In genomic region chr5:106167766-106168165, GRCh38 we compare ENCODE assay signal across 26 cellular contexts.
"Had no signal": no experiment of that assay in that cellular context is flagged by ENCODE, and none has a peak within 500 bp of the region (broad histone marks: within the 10 kb centered on the region; RNA-seq: fewer than 3 reads in every experiment).

No MANE protein-coding gene starts in this region.

- H3K36me3 Mint-ChIP-seq: memory B cell; naive B cell; natural killer cell treated with Interleukin-12 subunit alpha and Interleukin-12 subunit beta and Interleukin-15 and Interleukin-18, amount 100 ng/mL, for 72 hours; stimulated activated naive B cell treated with anti-CD40 and anti-IgM and Interleukin-4, amounts not matched to agents 10 μg/mL and 1 μg/mL and 100 μg/mL, for 72 hours had no signal

- H3K27ac ChIP-seq: colonic mucosa, esophagus muscularis mucosa, heart right ventricle, neutrophil, pancreas, right lobe of liver, suprapubic skin, vagina had no signal

- H3K27ac Mint-ChIP-seq: dendritic cell treated with granulocyte-macrophage colony-stimulating factor and Interleukin-4, amounts not matched to agents 40 ng/mL and 50 ng/mL, for 4 days; endodermal cell; memory B cell; naive B cell; natural killer cell treated with Interleukin-12 subunit alpha and Interleukin-12 subunit beta and Interleukin-15 and Interleukin-18, amount 100 ng/mL, for 72 hours; stimulated activated naive B cell treated with anti-CD40 and anti-IgM and Interleukin-4, amounts not matched to agents 10 μg/mL and 1 μg/mL and 100 μg/mL, for 72 hours; stimulated activated naive CD8-positive, alpha-beta T cell treated with anti-CD3 and anti-CD28 coated beads, Interleukin-15, Interleukin-2, amounts not matched to agents 100 ng/mL and 50 ng/mL, for 24 hours had no signal

- DNase-seq: colonic mucosa; effector CD8-positive, alpha-beta T cell; endodermal cell; foreskin fibroblast; glutamatergic neuron; heart right ventricle; kidney; naive B cell; pancreas; right lobe of liver; small intestine; stimulated activated CD4-positive, alpha-beta T cell treated with anti-CD3 and anti-CD28 coated beads, Interleukin-15, amount 100 ng/mL, for 24 hours; stimulated activated CD4-positive, alpha-beta T cell treated with anti-CD3 and anti-CD28 coated beads, Interleukin-2, amount 100 ng/mL, for 48 hours; stimulated activated naive B cell treated with anti-CD40 and anti-IgM and Interleukin-4, amounts not matched to agents 10 μg/mL and 1 μg/mL and 100 μg/mL, for 72 hours; trophoblast cell had no signal

- H3K4me1 Mint-ChIP-seq: endodermal cell; memory B cell; naive B cell; neural crest cell; stimulated activated naive B cell treated with anti-CD40 and anti-IgM and Interleukin-4, amounts not matched to agents 10 μg/mL and 1 μg/mL and 100 μg/mL, for 72 hours had no signal

- H3K4me3 Mint-ChIP-seq: dendritic cell treated with granulocyte-macrophage colony-stimulating factor and Interleukin-4, amounts not matched to agents 40 ng/mL and 50 ng/mL, for 4 days; endodermal cell; memory B cell; naive B cell; natural killer cell treated with Interleukin-12 subunit alpha and Interleukin-12 subunit beta and Interleukin-15 and Interleukin-18, amount 100 ng/mL, for 72 hours; neural crest cell; stimulated activated naive B cell treated with anti-CD40 and anti-IgM and Interleukin-4, amounts not matched to agents 10 μg/mL and 1 μg/mL and 100 μg/mL, for 72 hours; stimulated activated naive CD8-positive, alpha-beta T cell treated with anti-CD3 and anti-CD28 coated beads, Interleukin-15, Interleukin-2, amounts not matched to agents 100 ng/mL and 50 ng/mL, for 24 hours had no signal

- H3K27me3 ChIP-seq: colonic mucosa, esophagus muscularis mucosa, heart right ventricle, neutrophil, pancreas, right lobe of liver, suprapubic skin, vagina had no signal

- ATAC-seq: heart right ventricle; left lobe of liver; natural killer cell treated with Interleukin-12 subunit alpha and Interleukin-12 subunit beta and Interleukin-15 and Interleukin-18, amount 100 ng/mL, for 72 hours; pancreas; right lobe of liver; stimulated activated naive B cell treated with anti-CD40 and anti-IgM and Interleukin-4, amounts not matched to agents 10 μg/mL and 1 μg/mL and 100 μg/mL, for 72 hours had no signal

- H3K4me1 ChIP-seq: colonic mucosa, esophagus muscularis mucosa, heart right ventricle, pancreas, right lobe of liver, suprapubic skin, vagina had no signal

- H3K4me3 ChIP-seq: colonic mucosa, esophagus muscularis mucosa, heart right ventricle, lung, pancreas, right lobe of liver, suprapubic skin, vagina had no signal

- H3K27me3 Mint-ChIP-seq: dendritic cell treated with granulocyte-macrophage colony-stimulating factor and Interleukin-4, amounts not matched to agents 40 ng/mL and 50 ng/mL, for 4 days; memory B cell; naive B cell; natural killer cell treated with Interleukin-12 subunit alpha and Interleukin-12 subunit beta and Interleukin-15 and Interleukin-18, amount 100 ng/mL, for 72 hours; stimulated activated naive B cell treated with anti-CD40 and anti-IgM and Interleukin-4, amounts not matched to agents 10 μg/mL and 1 μg/mL and 100 μg/mL, for 72 hours; stimulated activated naive CD8-positive, alpha-beta T cell treated with anti-CD3 and anti-CD28 coated beads, Interleukin-15, Interleukin-2, amounts not matched to agents 100 ng/mL and 50 ng/mL, for 24 hours had no signal

- FAIRE-seq: kidney, pancreas, small intestine had no signal

- H3K36me3 ChIP-seq: colonic mucosa, esophagus muscularis mucosa, heart right ventricle, neutrophil, pancreas, right lobe of liver, suprapubic skin, vagina had no signal

- H3K9me3 ChIP-seq: colonic mucosa, esophagus muscularis mucosa, neutrophil, pancreas, right lobe of liver, suprapubic skin, vagina had no signal
